Comparison of ENCODE assay signal across 10 cellular contexts in genomic region chr16:87685766-87686165, GRCh38.
"Had no signal": no experiment of that assay in that cellular context is flagged by ENCODE, and none has a peak within 500 bp of the region (broad histone marks: within the 10 kb centered on the region; RNA-seq: fewer than 3 reads in every experiment).

No MANE protein-coding gene starts in this region.

- H3K9me3 Mint-ChIP-seq: H9, HFFc6 had no signal

- H3K9me3 ChIP-seq: HAP-1 had no signal

- H3K27ac ChIP-seq: GM23248 had no signal

- DNase-seq: GM23248, GOT3, H7, H9, HCEC 1CT, HFFc6 had no signal

- H2AFZ ChIP-seq: GM23248 had no signal

- H3K9ac ChIP-seq: GM23248 had no signal

- H3K4me3 ChIP-seq: GM23248, HAP-1 had no signal

- H3K27ac Mint-ChIP-seq: H9, HFFc6 had no signal

- H3K36me3 ChIP-seq: HAP-1 had no signal

- H3K4me1 ChIP-seq: HAP-1 had no signal

- ATAC-seq: HCT116 had no signal

- FAIRE-seq: H1, H54 had no signal

- H3K4me3 Mint-ChIP-seq: H9, HFFc6 had no signal
